ENCODE assay signal across 39 cellular contexts in the genomic region with DNA sequence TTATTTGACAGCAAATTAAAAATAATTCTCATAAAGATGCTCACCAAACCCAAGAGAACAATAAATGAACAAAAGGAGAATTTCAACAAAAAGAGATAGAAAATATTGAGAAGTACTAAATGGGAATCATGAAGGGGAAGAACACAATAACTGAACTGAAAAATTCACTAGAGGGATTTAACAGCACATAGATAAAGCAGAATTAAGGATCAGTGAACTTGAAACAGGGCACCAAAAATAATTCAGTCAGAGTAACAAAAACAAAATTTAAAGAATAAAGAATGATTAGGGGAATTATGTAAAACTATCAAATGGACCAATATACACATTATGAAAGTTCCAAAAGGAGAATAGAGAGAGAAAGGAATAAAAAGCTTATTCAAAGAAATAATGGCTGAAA. TPM values are rescaled to one million over a fixed set of nuclear protein-coding genes. Genes with fewer than 3 reads are reported as not detected.
"Had no signal": no experiment of that assay in that cellular context is flagged by ENCODE, and none has a peak within 500 bp of the region (broad histone marks: within the 10 kb centered on the region; RNA-seq: fewer than 3 reads in every experiment).

No MANE protein-coding gene starts in this region.

- H3K36me3 ChIP-seq: MG63 had no signal

- H3K4me2 ChIP-seq: KMS-11 had no signal

- DNase-seq: Karpas-422, Kasumi-1, KG1, MG63, MM.1S, MV-4-11, NCI-H1048, NCI-H1092, NCI-H1092 treated with DMSO at 0.1 percent for 48 hours, NCI-H1105, NCI-H1105 treated with DMSO at 0.1 percent for 48 hours, NCI-H1417, NCI-H1417 treated with DMSO at 0.1 percent for 48 hours, NCI-H1436, NCI-H1436 treated with DMSO at 0.1 percent for 48 hours, NCI-H146, NCI-H1694, NCI-H1694 treated with DMSO at 0.1 percent for 48 hours, NCI-H187, NCI-H187 treated with DMSO at 0.1 percent for 48 hours, NCI-H1930, NCI-H2029, NCI-H2029 treated with DMSO at 0.1 percent for 48 hours, NCI-H2081, NCI-H2081 treated with DMSO at 0.1 percent for 48 hours, NCI-H2107, NCI-H2171, NCI-H2171 treated with DMSO at 0.1 percent for 48 hours, NCI-H2227 treated with DMSO at 0.1 percent for 48 hours, NCI-H226, NCI-H345, NCI-H446, NCI-H446 treated with DMSO at 0.1 percent for 48 hours, NCI-H510A had no signal

- H3K9ac ChIP-seq: KMS-11 had no signal

- H3K27me3 ChIP-seq: MG63 had no signal

- H3K4me3 ChIP-seq: MG63 had no signal

- H3K27ac ChIP-seq: KMS-11 had no signal

RNA-seq across cellular contexts. Expression of a gene that starts 7.8 kb away (rescaled TPM):
- total RNA-seq: LHCN-M2, M059J, MCF 10A, NCI-H460 had no signal
